ENCODE assay signal across 1 cellular context in the genomic region with DNA sequence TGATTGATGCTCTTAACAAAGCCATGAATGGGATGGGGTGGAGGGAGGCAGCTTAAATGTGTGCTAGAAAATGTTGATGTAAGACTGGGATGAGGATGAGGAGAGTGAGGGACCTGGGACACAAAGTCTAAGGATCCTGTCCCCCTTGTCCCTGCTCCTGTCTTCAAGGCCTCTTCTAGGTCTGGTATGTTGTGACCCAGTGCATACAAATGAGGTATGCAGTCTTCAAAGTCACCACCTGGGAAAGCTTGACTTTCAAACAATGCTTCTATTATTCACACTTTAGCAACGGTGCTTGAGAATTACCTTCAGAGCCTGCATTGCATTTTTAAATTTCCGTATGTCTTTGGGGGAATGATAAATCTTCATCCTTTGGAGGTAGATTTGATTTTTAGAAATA.
TF ChIP-seq lines count a peak whose summit lies in the region.

No MANE protein-coding gene starts in this region.

TF ChIP-seq in H1, 55 proteins besides CTCF, POLR2A, EP300 and RAD21:
- no peak for TF ChIP-seq JUN (IDR thresholded peaks at IDR 0.05; ENCODE audit: low read depth, low read length)
- peak; percentile 41; the same call in 1 of the 2 replicates for TF ChIP-seq TEAD4 (IDR thresholded peaks at IDR 0.05; ENCODE audit: low read depth, low read length)
- peak; percentile 84; the same call in 1 of the 2 replicates for TF ChIP-seq TCF12 (IDR thresholded peaks at IDR 0.05; ENCODE audit: low read depth, low read length)
- TF ChIP-seq, protein P1, sequence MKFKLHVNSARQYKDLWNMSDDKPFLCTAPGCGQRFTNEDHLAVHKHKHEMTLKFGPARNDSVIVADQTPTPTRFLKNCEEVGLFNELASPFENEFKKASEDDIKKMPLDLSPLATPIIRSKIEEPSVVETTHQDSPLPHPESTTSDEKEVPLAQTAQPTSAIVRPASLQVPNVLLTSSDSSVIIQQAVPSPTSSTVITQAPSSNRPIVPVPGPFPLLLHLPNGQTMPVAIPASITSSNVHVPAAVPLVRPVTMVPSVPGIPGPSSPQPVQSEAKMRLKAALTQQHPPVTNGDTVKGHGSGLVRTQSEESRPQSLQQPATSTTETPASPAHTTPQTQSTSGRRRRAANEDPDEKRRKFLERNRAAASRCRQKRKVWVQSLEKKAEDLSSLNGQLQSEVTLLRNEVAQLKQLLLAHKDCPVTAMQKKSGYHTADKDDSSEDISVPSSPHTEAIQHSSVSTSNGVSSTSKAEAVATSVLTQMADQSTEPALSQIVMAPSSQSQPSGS (IDR thresholded peaks at IDR 0.05; ENCODE audit: low read length), result no peak
- peak; percentile 29 for TF ChIP-seq NANOG (IDR thresholded peaks at IDR 0.05; ENCODE audit: insufficient read depth, low read depth, low read length, poor library complexity, severe bottlenecking)
